Comparison of ENCODE assay signal across 9 cellular contexts in the genomic region with DNA sequence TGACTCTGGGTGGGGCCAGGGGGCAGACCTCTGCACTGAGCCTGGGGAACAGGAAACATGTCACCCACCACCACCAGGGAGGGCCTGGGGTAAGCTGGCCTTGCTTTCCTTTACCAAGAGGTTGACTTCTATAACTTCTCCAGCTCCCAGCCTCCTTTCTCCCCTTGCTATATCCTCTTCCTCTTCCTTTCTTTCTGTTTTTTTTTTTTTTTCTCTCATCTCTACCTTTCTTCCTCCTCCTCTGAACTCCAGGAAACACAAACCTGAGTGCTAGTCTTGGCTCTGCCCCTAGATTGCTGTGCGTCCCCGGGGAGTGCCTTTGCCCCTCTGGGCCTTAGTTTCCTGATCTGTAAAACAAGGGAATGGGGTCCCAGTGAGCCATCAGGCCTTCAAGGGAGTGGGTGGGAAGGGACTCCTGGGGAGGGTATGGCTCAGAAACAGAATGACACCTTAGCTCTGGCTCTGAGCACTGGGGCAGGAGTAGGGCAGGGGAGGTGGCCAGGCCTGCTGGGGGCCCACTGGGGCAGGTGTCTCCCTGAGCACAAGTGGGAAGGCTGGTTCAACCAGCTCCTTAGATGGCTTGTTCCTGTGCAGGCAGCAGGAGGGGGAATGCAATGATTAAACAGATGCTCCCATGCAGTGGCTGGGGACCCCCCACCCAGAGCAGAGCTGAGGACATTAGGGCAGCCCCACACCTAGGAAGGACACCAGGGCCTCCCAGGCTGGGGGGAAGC. TPM values are rescaled to one million over a fixed set of nuclear protein-coding genes. Genes with fewer than 3 reads are reported as not detected.
DNase-seq lines count a peak whose midpoint lies in the region; ATAC-seq and TF ChIP-seq lines count a peak whose summit lies in the region.
"Had no signal": no experiment of that assay in that cellular context is flagged by ENCODE, and none has a peak within 500 bp of the region (broad histone marks: within the 10 kb centered on the region; RNA-seq: fewer than 3 reads in every experiment).

No MANE protein-coding gene starts in this region.

- H3K4me1 ChIP-seq in foreskin keratinocyte: peaks cover 4% of the 10 kb centered on the region

- H3K27ac Mint-ChIP-seq in nephron: peak overlapping the region in 2 of 3 experiments; percentile 30 to 51

- DNase-seq in AG09309 (ENCODE audit: low read depth) (no peak), NB4 (ENCODE audit: low read depth) (peak; percentile 85), dorsolateral prefrontal cortex (no peak), erythroblast (lab: John Stamatoyannopoulos, UW) (no peak), foreskin keratinocyte (no peak), NCI-H1436 treated with DMSO at 0.1 percent for 48 hours (lab: John Stamatoyannopoulos, UW) (no peak)
- DNase-seq: NCI-H748 treated with DMSO at 0.1 percent for 48 hours had no signal

- no peak for ATAC-seq in foreskin keratinocyte
- no peak for ATAC-seq in GM21825 (IDR thresholded peaks at IDR 0.05; ENCODE audit: unreplicated experiment)

- no peaks in the 10 kb centered on the region for H3K27me3 ChIP-seq in dorsolateral prefrontal cortex
- no peaks in the 10 kb centered on the region for H3K27me3 ChIP-seq in foreskin keratinocyte

- H3K9me3 Mint-ChIP-seq in nephron: no peaks in the 10 kb centered on the region

- H3K4me3 ChIP-seq in AG09309 (ENCODE audit: control insufficient read depth, low read depth, low read length): peak overlapping the region; percentile 78
- peak overlapping the region; percentile 41 for H3K4me3 ChIP-seq in NB4 (ENCODE audit: low read depth, low read length)
- H3K4me3 ChIP-seq in dorsolateral prefrontal cortex: peak overlapping the region in 35 of 59 donors; percentile 0 to 86 (median 28)

- TF ChIP-seq POLR2A in NB4 (IDR thresholded peaks at IDR 0.05; ENCODE audit: extremely low read depth, insufficient read length) (no peak), erythroblast (IDR thresholded peaks at IDR 0.05; ENCODE audit: low read length) (no peak)

- peaks cover 54% of the 10 kb centered on the region for H3K4me1 Mint-ChIP-seq in nephron

- H3K27me3 Mint-ChIP-seq in nephron (ENCODE audit: low read depth): no peaks in the 10 kb centered on the region

- intact Hi-C loops in dorsolateral prefrontal cortex (cut with DNase I): no loop called here

- peak overlapping the region in 9 of 59 donors; percentile 5 to 58 (median 37) for H3K27ac ChIP-seq in dorsolateral prefrontal cortex
- H3K27ac ChIP-seq in foreskin keratinocyte: no peak overlapping the region

- peak overlapping the region; percentile 74 to 96 (median 75) for H3K4me3 Mint-ChIP-seq in nephron

- TF ChIP-seq CTCF in AG09309 (IDR thresholded peaks at IDR 0.05; ENCODE audit: control insufficient read depth, insufficient read depth, low read depth, low read length, missing control alignments): no peak
- no peak for TF ChIP-seq CTCF in NB4 (IDR thresholded peaks at IDR 0.05; ENCODE audit: low read depth, low read length)
- no peak for TF ChIP-seq CTCF in dorsolateral prefrontal cortex (IDR thresholded peaks at IDR 0.05 in 54 of 56, conservative IDR thresholded peaks at IDR 0.05 in 2 of 56; ENCODE audit: low read depth in 1 of 56, partially characterized antibody in 56 of 56)
- no peak for TF ChIP-seq CTCF in nephron (IDR thresholded peaks at IDR 0.05; ENCODE audit: unreplicated experiment in 3 of 3)
- no peak for TF ChIP-seq CTCF in foreskin keratinocyte (conservative IDR thresholded peaks at IDR 0.05)

- H3K36me3 Mint-ChIP-seq in nephron (ENCODE audit: low read depth): peaks cover 28% of the 10 kb centered on the region

RNA-seq across cellular contexts. Expression of a gene that starts 4.3 kb away (rescaled TPM):
- 10 to 100 TPM in 90 of 120 experiments, 1 to 10 TPM in 30; 5.9 to 32.5 (median 11.7) TPM for total RNA-seq in dorsolateral prefrontal cortex
- 26.7 and 28.9 TPM in 2 replicates for total RNA-seq in foreskin keratinocyte
- polyA plus RNA-seq in foreskin keratinocyte: 26.2 and 28.3 TPM in 2 replicates

RNA-seq across cellular contexts. Expression of a gene that starts 12.0 kb away (rescaled TPM):
- total RNA-seq in dorsolateral prefrontal cortex: 10 to 100 TPM; 32.2 to 67.9 (median 50.7) TPM
- total RNA-seq in foreskin keratinocyte: 91.3 and 101 TPM in 2 replicates
- polyA plus RNA-seq in foreskin keratinocyte: 105 and 115 TPM in 2 replicates

RNA-seq across cellular contexts. Expression of a gene that starts 26.5 kb away (rescaled TPM):
- total RNA-seq in dorsolateral prefrontal cortex (10 to 100 TPM; 20.8 to 41.9 (median 29.4) TPM), foreskin keratinocyte (21.5 and 22.0 TPM in 2 replicates)
- 21.6 and 21.7 TPM in 2 replicates for polyA plus RNA-seq in foreskin keratinocyte

Comparison
In these comparisons a context has a peak if more than half of its experiments do, and no peak if none do; other contexts are left out.
1. H3K4me3 ChIP-seq: peak in every context shown above with its lines; median percentile 78 in AG09309; 41 in NB4; 28 in dorsolateral prefrontal cortex.